ENCODE assay signal across 1 cellular context in the genomic region with DNA sequence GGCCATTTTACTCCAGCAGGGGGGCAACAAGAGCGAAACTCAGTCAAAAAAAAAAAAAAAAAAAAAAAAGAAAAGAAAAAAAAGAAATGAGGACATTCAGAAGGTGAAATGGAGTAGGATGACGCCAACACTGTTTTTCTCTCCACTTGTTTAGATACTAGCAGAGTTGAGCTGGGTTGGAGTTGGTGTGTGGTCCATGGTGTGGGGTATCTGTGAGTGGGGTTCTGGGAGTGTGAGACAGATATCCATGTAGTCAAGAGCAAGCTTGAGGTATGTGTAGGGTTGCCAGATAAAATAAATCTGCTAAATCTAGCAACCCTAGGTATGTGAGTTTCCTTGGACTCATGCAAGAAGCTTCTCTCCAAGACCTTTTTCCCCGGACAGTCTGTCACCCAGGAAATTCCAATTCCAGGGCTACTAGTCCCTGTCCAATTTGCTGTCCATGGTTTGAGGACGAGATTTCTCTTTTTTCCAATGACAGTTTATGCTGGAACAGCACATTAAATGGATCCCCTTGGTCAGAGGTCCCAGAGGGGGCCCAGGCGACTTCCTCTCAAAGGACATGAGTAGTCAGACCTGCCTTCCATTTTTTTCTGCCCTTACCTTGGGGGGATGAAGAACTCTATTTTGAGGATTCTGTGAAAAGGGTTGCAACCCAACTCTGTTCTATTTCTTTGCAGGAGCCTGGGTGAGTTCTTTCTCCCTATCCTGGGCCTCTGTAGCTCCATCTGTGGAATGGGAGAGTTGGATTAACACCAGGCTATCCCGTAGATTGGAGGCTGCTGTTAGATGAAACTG.
TF ChIP-seq lines count a peak whose summit lies in the region.

No MANE protein-coding gene starts in this region.

TF ChIP-seq in HCT116, 20 proteins besides CTCF, POLR2A, EP300 and RAD21:
- TF ChIP-seq, protein P1, sequence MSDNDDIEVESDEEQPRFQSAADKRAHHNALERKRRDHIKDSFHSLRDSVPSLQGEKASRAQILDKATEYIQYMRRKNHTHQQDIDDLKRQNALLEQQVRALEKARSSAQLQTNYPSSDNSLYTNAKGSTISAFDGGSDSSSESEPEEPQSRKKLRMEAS (IDR thresholded peaks at IDR 0.05): no peak
- TF ChIP-seq SRF (IDR thresholded peaks at IDR 0.05; ENCODE audit: low read depth) (no peak), ELF1 (IDR thresholded peaks at IDR 0.05; ENCODE audit: borderline replicate concordance, low read depth) (no peak), FOSL1 (IDR thresholded peaks at IDR 0.05; ENCODE audit: low read depth) (no peak), TCF7L2 (IDR thresholded peaks at IDR 0.05; ENCODE audit: borderline replicate concordance, extremely low read depth, insufficient read depth, insufficient read length) (no peak), ZFX (IDR thresholded peaks at IDR 0.05) (no peak), SIN3A (IDR thresholded peaks at IDR 0.05; ENCODE audit: low read depth) (no peak), YY1 (IDR thresholded peaks at IDR 0.05; ENCODE audit: extremely low read depth, insufficient replicate concordance, low read depth, low read length) (no peak), EGR1 (IDR thresholded peaks at IDR 0.05; ENCODE audit: low read depth) (no peak), CEBPB (IDR thresholded peaks at IDR 0.05; ENCODE audit: low read depth) (no peak), POLR2AphosphoS5 (IDR thresholded peaks at IDR 0.05; ENCODE audit: low read depth, low read length) (no peak), SP1 (IDR thresholded peaks at IDR 0.05; ENCODE audit: low read depth) (no peak), JUND (IDR thresholded peaks at IDR 0.05) (no peak), EZH2 (IDR thresholded peaks at IDR 0.05) (no peak), CBX3 (IDR thresholded peaks at IDR 0.05; ENCODE audit: low read depth) (no peak)
- TF ChIP-seq, protein P2, sequence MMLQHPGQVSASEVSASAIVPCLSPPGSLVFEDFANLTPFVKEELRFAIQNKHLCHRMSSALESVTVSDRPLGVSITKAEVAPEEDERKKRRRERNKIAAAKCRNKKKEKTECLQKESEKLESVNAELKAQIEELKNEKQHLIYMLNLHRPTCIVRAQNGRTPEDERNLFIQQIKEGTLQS (IDR thresholded peaks at IDR 0.05): no peak
- TF ChIP-seq, protein P3, sequence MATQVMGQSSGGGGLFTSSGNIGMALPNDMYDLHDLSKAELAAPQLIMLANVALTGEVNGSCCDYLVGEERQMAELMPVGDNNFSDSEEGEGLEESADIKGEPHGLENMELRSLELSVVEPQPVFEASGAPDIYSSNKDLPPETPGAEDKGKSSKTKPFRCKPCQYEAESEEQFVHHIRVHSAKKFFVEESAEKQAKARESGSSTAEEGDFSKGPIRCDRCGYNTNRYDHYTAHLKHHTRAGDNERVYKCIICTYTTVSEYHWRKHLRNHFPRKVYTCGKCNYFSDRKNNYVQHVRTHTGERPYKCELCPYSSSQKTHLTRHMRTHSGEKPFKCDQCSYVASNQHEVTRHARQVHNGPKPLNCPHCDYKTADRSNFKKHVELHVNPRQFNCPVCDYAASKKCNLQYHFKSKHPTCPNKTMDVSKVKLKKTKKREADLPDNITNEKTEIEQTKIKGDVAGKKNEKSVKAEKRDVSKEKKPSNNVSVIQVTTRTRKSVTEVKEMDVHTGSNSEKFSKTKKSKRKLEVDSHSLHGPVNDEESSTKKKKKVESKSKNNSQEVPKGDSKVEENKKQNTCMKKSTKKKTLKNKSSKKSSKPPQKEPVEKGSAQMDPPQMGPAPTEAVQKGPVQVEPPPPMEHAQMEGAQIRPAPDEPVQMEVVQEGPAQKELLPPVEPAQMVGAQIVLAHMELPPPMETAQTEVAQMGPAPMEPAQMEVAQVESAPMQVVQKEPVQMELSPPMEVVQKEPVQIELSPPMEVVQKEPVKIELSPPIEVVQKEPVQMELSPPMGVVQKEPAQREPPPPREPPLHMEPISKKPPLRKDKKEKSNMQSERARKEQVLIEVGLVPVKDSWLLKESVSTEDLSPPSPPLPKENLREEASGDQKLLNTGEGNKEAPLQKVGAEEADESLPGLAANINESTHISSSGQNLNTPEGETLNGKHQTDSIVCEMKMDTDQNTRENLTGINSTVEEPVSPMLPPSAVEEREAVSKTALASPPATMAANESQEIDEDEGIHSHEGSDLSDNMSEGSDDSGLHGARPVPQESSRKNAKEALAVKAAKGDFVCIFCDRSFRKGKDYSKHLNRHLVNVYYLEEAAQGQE (IDR thresholded peaks at IDR 0.05; ENCODE audit: low read depth): no peak
